ENCODE assay signal across 1 cellular context in the genomic region with DNA sequence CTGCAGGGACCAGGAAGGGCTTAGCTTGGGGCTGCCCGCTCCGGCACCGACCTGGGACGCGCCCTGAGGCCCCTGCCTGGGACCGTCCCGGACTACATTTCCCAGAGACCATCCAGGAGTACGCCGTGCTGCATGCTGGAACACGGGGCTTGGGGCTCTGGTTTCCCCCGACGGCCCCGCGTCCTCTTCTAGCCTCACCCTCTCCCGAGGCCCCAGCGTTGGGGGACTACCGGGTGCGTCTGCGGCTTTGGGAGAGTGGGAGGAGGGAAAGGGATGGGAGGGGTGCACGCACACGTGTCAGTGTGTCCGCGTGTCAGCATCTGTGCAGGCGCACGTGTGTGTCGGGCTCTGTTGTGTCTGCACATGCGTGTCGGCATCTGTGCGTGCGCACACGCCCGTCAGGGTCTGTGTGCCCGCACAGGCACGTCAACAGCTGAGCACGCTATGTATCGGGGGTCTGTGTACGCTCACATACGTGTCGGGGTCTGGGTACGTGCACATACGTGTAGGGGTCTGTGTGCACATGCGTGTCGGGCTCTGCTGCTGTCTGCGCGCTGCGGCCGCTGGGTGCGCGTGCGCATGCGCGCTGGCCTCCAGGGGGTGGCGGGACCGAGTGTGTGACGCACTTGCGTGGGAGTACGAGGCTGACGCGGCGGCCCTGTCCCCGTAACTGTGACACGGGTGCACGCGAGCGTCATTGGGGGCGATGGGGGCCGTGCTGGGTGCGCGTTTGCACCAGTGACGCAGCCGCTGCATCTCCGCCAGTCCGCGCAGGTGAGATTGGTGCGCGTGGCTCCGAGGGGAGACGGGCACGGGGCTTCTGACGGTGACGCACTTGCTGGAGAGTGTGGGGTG.
TF ChIP-seq lines count a peak whose summit lies in the region.

Gene ZNF331, plus strand, starts transcription at position 623 of the 855 bp plus-strand sequence. CDS start 31,232 bp downstream, outside the sequence.

TF ChIP-seq in HepG2, 621 proteins besides CTCF, POLR2A, EP300 and RAD21 (continued from another document and continues in another):
- TF ChIP-seq IKZF5 (CRISPR knock-in tag; IDR thresholded peaks at IDR 0.05): 0 out of 2 replicates have a peak, but pooled peaks have one; percentile 16
- TF ChIP-seq MED1 (CRISPR knock-in tag; IDR thresholded peaks at IDR 0.05): peak; percentile 52
- no peak for TF ChIP-seq ZFP41 (CRISPR knock-in tag; IDR thresholded peaks at IDR 0.05; ENCODE audit: borderline replicate concordance)
- TF ChIP-seq ARID2 (CRISPR knock-in tag; IDR thresholded peaks at IDR 0.05; ENCODE audit: borderline replicate concordance): no peak
- TF ChIP-seq ZNF816 (CRISPR knock-in tag; IDR thresholded peaks at IDR 0.05; ENCODE audit: borderline replicate concordance): no peak
- no peak for TF ChIP-seq HNF4G (IDR thresholded peaks at IDR 0.05; ENCODE audit: borderline replicate concordance, low read depth, low read length)
- no peak for TF ChIP-seq HNF4G (CRISPR knock-in tag; IDR thresholded peaks at IDR 0.05; ENCODE audit: borderline replicate concordance, low read depth)
- TF ChIP-seq U2AF2 (IDR thresholded peaks at IDR 0.05; ENCODE audit: low read depth, low read length): no peak
- 0 out of 2 replicates have a peak, but pooled peaks have one; percentile 12 for TF ChIP-seq ZNF800 (CRISPR knock-in tag; IDR thresholded peaks at IDR 0.05)
- no peak; the same call in 1 of the 2 replicates for TF ChIP-seq ZNF709 (CRISPR knock-in tag; IDR thresholded peaks at IDR 0.05)
- TF ChIP-seq ATF1 (CRISPR knock-in tag; IDR thresholded peaks at IDR 0.05): no peak
- TF ChIP-seq, protein P1, sequence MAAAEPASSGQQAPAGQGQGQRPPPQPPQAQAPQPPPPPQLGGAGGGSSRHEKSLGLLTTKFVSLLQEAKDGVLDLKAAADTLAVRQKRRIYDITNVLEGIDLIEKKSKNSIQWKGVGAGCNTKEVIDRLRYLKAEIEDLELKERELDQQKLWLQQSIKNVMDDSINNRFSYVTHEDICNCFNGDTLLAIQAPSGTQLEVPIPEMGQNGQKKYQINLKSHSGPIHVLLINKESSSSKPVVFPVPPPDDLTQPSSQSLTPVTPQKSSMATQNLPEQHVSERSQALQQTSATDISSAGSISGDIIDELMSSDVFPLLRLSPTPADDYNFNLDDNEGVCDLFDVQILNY (CRISPR knock-in tag; conservative IDR thresholded peaks at IDR 0.05): no peak
- no peak for TF ChIP-seq KDM6A (CRISPR knock-in tag; IDR thresholded peaks at IDR 0.05; ENCODE audit: low read depth)
- TF ChIP-seq ELF1 (CRISPR knock-in tag; IDR thresholded peaks at IDR 0.05): no peak
- TF ChIP-seq ZNF382 (CRISPR knock-in tag; IDR thresholded peaks at IDR 0.05; ENCODE audit: borderline replicate concordance): no peak
- no peak for TF ChIP-seq ZNF10 (CRISPR knock-in tag; IDR thresholded peaks at IDR 0.05; ENCODE audit: borderline replicate concordance, low read depth)
- no peak for TF ChIP-seq HOMEZ (CRISPR knock-in tag; IDR thresholded peaks at IDR 0.05; ENCODE audit: low read depth)
- TF ChIP-seq ZNF547 (CRISPR knock-in tag; IDR thresholded peaks at IDR 0.05): peak; percentile 75; the same call in 1 of the 2 replicates
- no peak for TF ChIP-seq CEBPZ (IDR thresholded peaks at IDR 0.05; ENCODE audit: low read length)
- TF ChIP-seq CREM (IDR thresholded peaks at IDR 0.05): peak; percentile 23; the same call in 1 of the 2 replicates
- TF ChIP-seq CREM (CRISPR knock-in tag; IDR thresholded peaks at IDR 0.05): no peak; the same call in 1 of the 2 replicates
- peak; percentile 46 for TF ChIP-seq UBTF (CRISPR knock-in tag; IDR thresholded peaks at IDR 0.05)
- TF ChIP-seq ZNF296 (CRISPR knock-in tag; conservative IDR thresholded peaks at IDR 0.05): no peak
- no peak for TF ChIP-seq TBX3 (IDR thresholded peaks at IDR 0.05; ENCODE audit: borderline replicate concordance)
- 0 out of 2 replicates have a peak, but pooled peaks have one; percentile 44 for TF ChIP-seq ZNF704 (CRISPR knock-in tag; IDR thresholded peaks at IDR 0.05; ENCODE audit: borderline replicate concordance)
- TF ChIP-seq NAIF1 (CRISPR knock-in tag; IDR thresholded peaks at IDR 0.05; ENCODE audit: borderline replicate concordance): no peak
- 0 out of 4 replicates have a peak, but pooled peaks of 1 of the 2 experiments have one; percentile 20 for TF ChIP-seq KLF16 (CRISPR knock-in tag; IDR thresholded peaks at IDR 0.05)
- peak; percentile 46; the same call in 1 of the 2 replicates for TF ChIP-seq ZNF564 (CRISPR knock-in tag; IDR thresholded peaks at IDR 0.05)
- TF ChIP-seq KAT7 (CRISPR knock-in tag; IDR thresholded peaks at IDR 0.05; ENCODE audit: borderline replicate concordance): no peak
- no peak for TF ChIP-seq HNRNPK (IDR thresholded peaks at IDR 0.05; ENCODE audit: low read depth, low read length, poor library complexity, severe bottlenecking)
- TF ChIP-seq ELF3 (CRISPR knock-in tag; IDR thresholded peaks at IDR 0.05): no peak
- TF ChIP-seq MTA3 (CRISPR knock-in tag; IDR thresholded peaks at IDR 0.05): no peak
- TF ChIP-seq YEATS2 (CRISPR knock-in tag; IDR thresholded peaks at IDR 0.05; ENCODE audit: borderline replicate concordance): no peak
- TF ChIP-seq ZNF143 (CRISPR knock-in tag; IDR thresholded peaks at IDR 0.05): peak; percentile 88
- TF ChIP-seq MIER2 (CRISPR knock-in tag; IDR thresholded peaks at IDR 0.05): no peak
- TF ChIP-seq ASH2L (IDR thresholded peaks at IDR 0.05; ENCODE audit: insufficient read length, low read depth, low read length): peak; percentile 34
- TF ChIP-seq ZNF142 (CRISPR knock-in tag; IDR thresholded peaks at IDR 0.05): no peak
- TF ChIP-seq ZNF724P (CRISPR knock-in tag; IDR thresholded peaks at IDR 0.05; ENCODE audit: borderline replicate concordance): peak; percentile 55; the same call in 1 of the 2 replicates
- no peak for TF ChIP-seq ZNF282 (IDR thresholded peaks at IDR 0.05; ENCODE audit: partially characterized antibody)
